12 cellular contexts compared by ENCODE assay signal in the genomic region with DNA sequence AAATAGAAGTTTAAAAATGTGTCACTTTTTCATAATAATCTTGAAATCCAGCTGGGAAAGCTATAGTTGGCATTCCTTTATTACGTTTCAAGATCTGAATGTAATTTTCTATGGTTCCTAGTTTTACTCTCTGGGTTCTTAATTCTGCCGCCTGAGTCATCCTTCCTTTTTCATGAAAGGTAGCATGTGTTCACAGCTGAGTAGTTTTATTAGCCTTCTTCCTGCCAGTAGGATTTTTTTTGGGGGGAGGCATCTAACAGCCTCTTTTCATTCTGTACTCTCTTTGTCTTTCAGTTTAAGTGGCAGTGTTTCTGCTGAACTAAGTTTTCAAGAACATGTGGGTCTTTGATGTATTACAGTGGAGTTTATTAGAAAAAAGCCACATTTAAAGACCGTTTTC. TPM values are rescaled to one million over a fixed set of nuclear protein-coding genes. Genes with fewer than 3 reads are reported as not detected.
DNase-seq lines count a peak whose midpoint lies in the region; ATAC-seq and TF ChIP-seq lines count a peak whose summit lies in the region.
"Had no signal": no experiment of that assay in that cellular context is flagged by ENCODE, and none has a peak within 500 bp of the region (broad histone marks: within the 10 kb centered on the region; RNA-seq: fewer than 3 reads in every experiment).

No MANE protein-coding gene starts in this region.

- H3K27ac Mint-ChIP-seq in T-helper 17 cell (peak overlapping the region; percentile 95), immature natural killer cell (peak overlapping the region; percentile 50 to 95 (median 80)), osteocyte (ENCODE audit: unreplicated experiment) (no peak overlapping the region)
- H3K27ac Mint-ChIP-seq: H9 had no signal

- peaks cover 11% of the 10 kb centered on the region for H3K4me1 ChIP-seq in A673 (ENCODE audit: insufficient read depth, low read length, poor library complexity, severe bottlenecking)
- H3K4me1 ChIP-seq: sigmoid colon had no signal

- DNase-seq in A673 (ENCODE audit: low spot score) = peak; percentile 84
- peak; percentile 45 for DNase-seq in Daoy (ENCODE audit: low read depth)
- no peak for DNase-seq in T-helper 17 cell
- no peak for DNase-seq in immature natural killer cell
- no peak for DNase-seq in osteocyte (ENCODE audit: extremely low spot score, unreplicated experiment)
- DNase-seq in left colon = no peak
- no peak for DNase-seq in NK-92 (lab: John Stamatoyannopoulos, UW; ENCODE audit: unreplicated experiment)
- DNase-seq: H9, left lung, NCI-H1417 treated with DMSO at 0.1 percent for 48 hours, sigmoid colon had no signal

- POLR2A ChIA-PET in A673 (lab: Charles Lee; ENCODE audit: low non-redundant PET) = no interaction called here

- H3K36me3 Mint-ChIP-seq in T-helper 17 cell (ENCODE audit: low read depth) (peaks cover 7% of the 10 kb centered on the region), immature natural killer cell (peaks cover 3 to 22% (median 13%) of the 10 kb centered on the region in 3 donors), osteocyte (ENCODE audit: unreplicated experiment) (no peaks in the 10 kb centered on the region)

- no peaks in the 10 kb centered on the region for H3K27me3 ChIP-seq in A673 (replicated peaks; ENCODE audit: insufficient read depth, low read depth, low read length, poor library complexity)
- H3K27me3 ChIP-seq: left lung, sigmoid colon had no signal

- H3K9me3 ChIP-seq in A673 (ENCODE audit: low read depth, low read length, poor library complexity, severe bottlenecking) (no peaks in the 10 kb centered on the region), T-helper 17 cell (ENCODE audit: control insufficient read depth, low read length, poor library complexity, severe bottlenecking) (no peaks in the 10 kb centered on the region)
- H3K9me3 ChIP-seq: left lung, sigmoid colon had no signal

- CTCF ChIA-PET in A673 (lab: Charles Lee) = interaction anchor here (0.6 to 0.7 kb wide), 2 partner anchors 29 to 204 kb away, joined by 3 to 5 read pairs; no protein-coding TSS in a partner anchor

- peak overlapping the region; percentile 62 for H3K27ac ChIP-seq in A673 (ENCODE audit: low read depth, low read length, poor library complexity, severe bottlenecking)
- H3K27ac ChIP-seq: sigmoid colon had no signal

- H3K4me3 ChIP-seq in A673 (ENCODE audit: low read depth, low read length, poor library complexity, severe bottlenecking) = no peak overlapping the region
- H3K4me3 ChIP-seq: left lung, sigmoid colon had no signal

- no peaks in the 10 kb centered on the region for H3K36me3 ChIP-seq in A673 (ENCODE audit: insufficient read depth, low read length, poor library complexity, severe bottlenecking)
- H3K36me3 ChIP-seq: sigmoid colon had no signal

- intact Hi-C loops in A673 (cut with micrococcal nuclease; ENCODE audit: unreplicated experiment) (no loop called here), left colon (cut with DNase I, micrococcal nuclease) (no loop called here)

- ATAC-seq in T-helper 17 cell (no peak), HG03565 (IDR thresholded peaks at IDR 0.05; ENCODE audit: unreplicated experiment) (no peak), left colon (no peak)
- ATAC-seq: left lung had no signal

- no TSS peak for BruUV-seq in A673 (replicated peaks; lab: Mats Ljungman, UMichigan)

- H3K4me3 Mint-ChIP-seq in T-helper 17 cell = peak overlapping the region; percentile 79
- H3K4me3 Mint-ChIP-seq in immature natural killer cell = peak overlapping the region in 2 of 5 donors; percentile 2 to 42
- H3K4me3 Mint-ChIP-seq in osteocyte (ENCODE audit: unreplicated experiment) = no peak overlapping the region
- H3K4me3 Mint-ChIP-seq: H9 had no signal

- H3K9me3 Mint-ChIP-seq in immature natural killer cell = no peaks in the 10 kb centered on the region
- no peaks in the 10 kb centered on the region for H3K9me3 Mint-ChIP-seq in osteocyte (ENCODE audit: unreplicated experiment)
- H3K9me3 Mint-ChIP-seq: H9 had no signal

- TF ChIP-seq CTCF in A673 (conservative IDR thresholded peaks at IDR 0.05; ENCODE audit: low read depth, low read length) = no peak
- no peak for TF ChIP-seq CTCF in osteocyte (IDR thresholded peaks at IDR 0.05)

- H3K4me1 Mint-ChIP-seq in T-helper 17 cell = peaks cover 65% of the 10 kb centered on the region
- H3K4me1 Mint-ChIP-seq in immature natural killer cell = peaks cover 89 to 97% of the 10 kb centered on the region in 2 donors
- H3K4me1 Mint-ChIP-seq in osteocyte (ENCODE audit: unreplicated experiment) = no peaks in the 10 kb centered on the region
- H3K4me1 Mint-ChIP-seq: H9 had no signal

- no peaks in the 10 kb centered on the region for H3K27me3 Mint-ChIP-seq in T-helper 17 cell
- peaks cover 0 to 1% (median 0%) of the 10 kb centered on the region in 3 donors for H3K27me3 Mint-ChIP-seq in immature natural killer cell (ENCODE audit: low read depth in 3 of 3)
- peaks cover 26% of the 10 kb centered on the region for H3K27me3 Mint-ChIP-seq in osteocyte (ENCODE audit: unreplicated experiment)

RNA-seq across cellular contexts. Expression of a gene that starts 36.5 kb away (rescaled TPM):
- total RNA-seq in A673 (2021) (not detected in 2 replicates), T-helper 17 cell (not detected), osteocyte (0.08 TPM in 1 of 2 replicates, not detected in the other), left colon (under 1 TPM; 0.11 to 0.21 TPM)
- 0.03 TPM in 1 of 2 replicates, not detected in the other for total RNA-seq in Daoy (2014; rRNA removed; shearing (Covaris generic))
- not detected for polyA plus RNA-seq in immature natural killer cell

RNA-seq across cellular contexts. Expression of a gene that starts 47.5 kb away (rescaled TPM):
- total RNA-seq in A673 (2021) = not detected in 2 replicates
- not detected in 2 replicates for total RNA-seq in Daoy (2014; rRNA removed; shearing (Covaris generic))
- total RNA-seq in T-helper 17 cell = not detected
- not detected for polyA plus RNA-seq in immature natural killer cell
- not detected in 2 replicates for total RNA-seq in osteocyte
- total RNA-seq in left colon = not detected
- total RNA-seq: H9, left lung, sigmoid colon had no signal
- polyA plus RNA-seq: sigmoid colon had no signal

RNA-seq across cellular contexts. Expression of a gene that starts 52.2 kb away (rescaled TPM):
- 82.5 and 98.5 TPM in 2 replicates for total RNA-seq in A673 (2021)
- 95.5 and 120 TPM in 2 replicates for total RNA-seq in Daoy (2014; rRNA removed; shearing (Covaris generic))
- total RNA-seq in T-helper 17 cell = 10 to 100 TPM; 10.9 TPM
- polyA plus RNA-seq in immature natural killer cell = 10 to 100 TPM in 2 of 3 donors, 1 to 10 TPM in 1; 4.6 to 17.0 (median 13.7) TPM
- 47.8 and 49.8 TPM in 2 replicates for total RNA-seq in osteocyte
- total RNA-seq in left colon = 10 to 100 TPM; 24.7 to 29.9 TPM

Comparison
In these comparisons a context has a peak if more than half of its experiments do, and no peak if none do; other contexts are left out.
1. DNase-seq: peak in A673 (single experiment) and Daoy (single experiment); none in T-helper 17 cell (0 of 3), immature natural killer cell (0 of 3), osteocyte (single experiment), left colon (0 of 2) and NK-92 (single experiment).